Comparison of ENCODE assay signal across 34 cellular contexts in genomic region chr4:5424211-5424610, GRCh38.
"Had no signal": no experiment of that assay in that cellular context is flagged by ENCODE, and none has a peak within 500 bp of the region (broad histone marks: within the 10 kb centered on the region; RNA-seq: fewer than 3 reads in every experiment).

No MANE protein-coding gene starts in this region.

- H3K4me1 ChIP-seq: adrenal gland, body of pancreas, breast epithelium had no signal

- H3K4me3 ChIP-seq: adrenal gland, body of pancreas, breast epithelium had no signal

- H3K27ac ChIP-seq: adrenal gland, body of pancreas, brain microvascular endothelial cell, breast epithelium, VCaP had no signal

- DNase-seq: activated B cell treated with CpG ODN at 0.5 μM for 24 hours; activated CD4-positive, alpha-beta memory T cell treated with anti-CD3 and anti-CD28 coated beads for 36 hours; activated CD4-positive, alpha-beta T cell treated with anti-CD3 and anti-CD28 coated beads for 4 hours; activated CD4-positive, alpha-beta T cell treated with anti-CD3 and anti-CD28 coated beads, Interleukin-2, amount 10 ng/mL, durations not matched to agents 24 days and 14 days; activated CD4-positive, alpha-beta T cell treated with anti-CD3 and anti-CD28 coated beads, Interleukin-2, amount 50 U/mL, for 1 hour; activated CD4-positive, alpha-beta T cell treated with anti-CD3 and anti-CD28 coated beads, Interleukin-2, amount 50 U/mL, for 4 hours; activated CD4-positive, CD25-positive, alpha-beta regulatory T cell treated with anti-CD3 and anti-CD28 coated beads, Interleukin-2, amount 50 U/mL, for 72 hours; activated CD8-positive, alpha-beta memory T cell treated with anti-CD3 and anti-CD28 coated beads, Interleukin-2, amount 50 U/mL, for 4 hours; activated CD8-positive, alpha-beta T cell treated with anti-CD3 and anti-CD28 coated beads for 36 hours; activated effector memory CD4-positive, alpha-beta T cell treated with anti-CD3 and anti-CD28 coated beads, Interleukin-2, amount 50 U/mL, for 16 hours; activated gamma-delta T cell treated with Interleukin-2 at 50 U/mL for 16 hours; activated naive CD4-positive, alpha-beta T cell; activated naive CD4-positive, alpha-beta T cell treated with anti-CD3 and anti-CD28 coated beads for 36 hours; activated naive CD4-positive, alpha-beta T cell treated with anti-CD3 and anti-CD28 coated beads, Interleukin-2, amount 50 U/mL, for 16 hours; activated naive CD8-positive, alpha-beta T cell treated with anti-CD3 and anti-CD28 coated beads for 36 hours; activated T-cell treated with anti-CD3 and anti-CD28 coated beads for 4 hours; activated T-cell treated with anti-CD3 and anti-CD28 coated beads, Interleukin-2, amount 50 U/mL, for 1 hour; activated T-cell treated with anti-CD3 and anti-CD28 coated beads, Interleukin-2, amount 50 U/mL, for 4 hours; activated T-cell treated with anti-CD3 and anti-CD28 coated beads, Interleukin-2, amount 50 U/mL, for 72 hours; adrenal gland; amniotic stem cell; aorta; body of pancreas; brain microvascular endothelial cell; central memory CD4-positive, alpha-beta T cell; T-helper 1 cell; T-helper 2 cell; T-helper 9 cell had no signal

- H3K36me3 ChIP-seq: adrenal gland, brain microvascular endothelial cell, breast epithelium had no signal

- H3K27me3 ChIP-seq: adrenal gland, body of pancreas, brain microvascular endothelial cell, breast epithelium had no signal

- ATAC-seq: activated CD8-positive, alpha-beta T cell treated with anti-CD3 and anti-CD28 coated beads for 36 hours; activated naive CD4-positive, alpha-beta T cell treated with anti-CD3 and anti-CD28 coated beads, Interleukin-2, amount 50 U/mL, for 72 hours; activated T-cell treated with anti-CD3 and anti-CD28 coated beads, Interleukin-2, amount 50 U/mL, for 4 hours; activated T-cell treated with anti-CD3 and anti-CD28 coated beads, Interleukin-2, amount 50 U/mL, for 72 hours; activated T-helper 17 cell treated with anti-CD3 and anti-CD28 coated beads, Interleukin-2, amount 50 U/mL, for 72 hours; body of pancreas had no signal

- FAIRE-seq: astrocyte, TTC549 had no signal

- H3K9me3 ChIP-seq: adrenal gland, body of pancreas had no signal
